Comparison of ENCODE assay signal across 26 cellular contexts in the genomic region with DNA sequence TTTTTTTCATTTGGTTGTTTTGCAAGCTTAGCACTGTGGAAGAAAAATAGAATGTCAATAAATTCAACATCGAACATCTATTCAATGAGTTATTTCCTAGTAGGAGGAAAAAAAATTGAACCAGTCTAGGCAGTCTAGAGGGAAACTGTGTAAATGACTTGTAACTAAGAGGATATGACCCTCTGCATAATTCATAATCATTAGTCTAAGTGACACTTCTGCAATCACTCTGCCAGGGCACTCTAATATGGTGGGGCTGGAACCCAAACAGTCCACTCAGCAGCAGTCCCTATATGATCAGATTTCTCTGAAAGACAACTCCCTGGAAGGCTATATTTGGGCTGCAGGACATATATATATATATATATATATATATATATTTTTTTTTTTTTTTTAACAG.
A peak's percentile ranks its signal among the peaks of the same experiment; 100 is the strongest.
DNase-seq lines count a peak whose midpoint lies in the region; ATAC-seq and TF ChIP-seq lines count a peak whose summit lies in the region.
"Had no signal": no experiment of that assay in that cellular context is flagged by ENCODE, and none has a peak within 500 bp of the region (broad histone marks: within the 10 kb centered on the region; RNA-seq: fewer than 3 reads in every experiment).

No MANE protein-coding gene starts in this region.

- no peaks in the 10 kb centered on the region for H4K20me1 ChIP-seq in OCI-LY1 (ENCODE audit: insufficient read depth, low read length)
- H4K20me1 ChIP-seq in SK-N-SH (ENCODE audit: insufficient read depth) = no peaks in the 10 kb centered on the region

- H3K4me3 Mint-ChIP-seq in neural crest cell = no peak overlapping the region
- no peak overlapping the region for H3K4me3 Mint-ChIP-seq in stimulated activated effector memory CD8-positive, alpha-beta T cell treated with anti-CD3 and anti-CD28 coated beads, Interleukin-12 subunit alpha, Interleukin-12 subunit beta, amount 100 ng/mL, for 72 hours
- H3K4me3 Mint-ChIP-seq: GM23338; H9; HFFc6; T-helper 1 cell treated with Interleukin-12 subunit alpha and Interleukin-12 subunit beta and Interleukin-4 antibody, amounts not matched to agents 30 μg/mL and 1 μg/mL, for 36 hours had no signal

- no peaks in the 10 kb centered on the region for H3K9me2 ChIP-seq in OCI-LY1 (ENCODE audit: low read depth, low read length)
- no peaks in the 10 kb centered on the region for H3K9me2 ChIP-seq in SK-N-SH

- no peak for TF ChIP-seq EP300 in SK-N-SH (IDR thresholded peaks at IDR 0.05; ENCODE audit: borderline replicate concordance in 1 of 2, low read depth in 1 of 2, low read length in 1 of 2)

- POLR2A ChIA-PET in SK-N-SH (lab: Yijun Ruan, JAX) = no interaction called here

- peaks cover 62% of the 10 kb centered on the region for H3K4me1 Mint-ChIP-seq in neural crest cell
- no peaks in the 10 kb centered on the region for H3K4me1 Mint-ChIP-seq in stimulated activated effector memory CD8-positive, alpha-beta T cell treated with anti-CD3 and anti-CD28 coated beads, Interleukin-12 subunit alpha, Interleukin-12 subunit beta, amount 100 ng/mL, for 72 hours
- H3K4me1 Mint-ChIP-seq: GM23338 had no signal

- no peak for TF ChIP-seq RAD21 in SK-N-SH (IDR thresholded peaks at IDR 0.05; ENCODE audit: low read length)

- H3K27ac ChIP-seq in OCI-LY1 (ENCODE audit: low read depth, low read length, poor library complexity, severe bottlenecking) (peak overlapping the region; percentile 80), SK-N-SH (ENCODE audit: low read depth in 2 of 2, low read length in 1 of 2) (no peak overlapping the region)
- H3K27ac ChIP-seq: Peyer's patch had no signal

- peaks cover 40% of the 10 kb centered on the region for H3K4me1 ChIP-seq in OCI-LY1 (ENCODE audit: insufficient read depth, low read length, severe bottlenecking)
- H3K4me1 ChIP-seq in SK-N-SH (ENCODE audit: control insufficient read depth in 1 of 2, insufficient read depth in 2 of 2, low read depth in 1 of 2, low read length in 1 of 2) = peaks cover 4 to 9% of the 10 kb centered on the region in 2 experiments; a peak in 2 of 4 replicates
- H3K4me1 ChIP-seq: Peyer's patch had no signal

- H3K9me3 ChIP-seq in OCI-LY1 (ENCODE audit: low read length) = no peaks in the 10 kb centered on the region
- no peaks in the 10 kb centered on the region for H3K9me3 ChIP-seq in SK-N-SH
- H3K9me3 ChIP-seq: Peyer's patch had no signal

- H3K27me3 ChIP-seq in OCI-LY1 (ENCODE audit: insufficient read depth, low read length) = no peaks in the 10 kb centered on the region
- no peaks in the 10 kb centered on the region for H3K27me3 ChIP-seq in SK-N-SH (ENCODE audit: insufficient read depth)
- H3K27me3 ChIP-seq: Peyer's patch had no signal

- CTCF ChIA-PET in SK-N-SH (lab: Yijun Ruan, JAX) = interaction anchor here (0.7 to 2.3 kb wide), 9 partner anchors 25 to 1556 kb away, joined by 3 to 7 read pairs (median 3); no protein-coding TSS in a partner anchor

- no peaks in the 10 kb centered on the region for H3K36me3 Mint-ChIP-seq in neural crest cell (ENCODE audit: low read depth)
- H3K36me3 Mint-ChIP-seq in stimulated activated effector memory CD8-positive, alpha-beta T cell treated with anti-CD3 and anti-CD28 coated beads, Interleukin-12 subunit alpha, Interleukin-12 subunit beta, amount 100 ng/mL, for 72 hours = no peaks in the 10 kb centered on the region

- H3K9me3 Mint-ChIP-seq in neural crest cell = peaks cover 2% of the 10 kb centered on the region
- peaks cover 8% of the 10 kb centered on the region for H3K9me3 Mint-ChIP-seq in stimulated activated effector memory CD8-positive, alpha-beta T cell treated with anti-CD3 and anti-CD28 coated beads, Interleukin-12 subunit alpha, Interleukin-12 subunit beta, amount 100 ng/mL, for 72 hours
- H3K9me3 Mint-ChIP-seq: HFFc6; T-helper 1 cell treated with Interleukin-12 subunit alpha and Interleukin-12 subunit beta and Interleukin-4 antibody, amounts not matched to agents 30 μg/mL and 1 μg/mL, for 36 hours had no signal

- H3K27me3 Mint-ChIP-seq in neural crest cell (ENCODE audit: low read depth) = no peaks in the 10 kb centered on the region

- H3K79me2 ChIP-seq in OCI-LY1 (ENCODE audit: insufficient read depth, low read length) = no peaks in the 10 kb centered on the region
- H3K79me2 ChIP-seq in SK-N-SH (ENCODE audit: insufficient read depth) = no peaks in the 10 kb centered on the region

- 95% methylated on average over 1 of the region's 1 CpG for WGBS in SK-N-SH (ENCODE audit: low lambda C conversion rate)

- H3K9ac ChIP-seq in OCI-LY1 (ENCODE audit: low read length) (peak overlapping the region; percentile 46; the same call in 1 of the 2 replicates), SK-N-SH (no peak overlapping the region)

- H3K27ac Mint-ChIP-seq in neural crest cell (ENCODE audit: unreplicated experiment) = peak overlapping the region; percentile 16
- no peak overlapping the region for H3K27ac Mint-ChIP-seq in stimulated activated effector memory CD8-positive, alpha-beta T cell treated with anti-CD3 and anti-CD28 coated beads, Interleukin-12 subunit alpha, Interleukin-12 subunit beta, amount 100 ng/mL, for 72 hours
- H3K27ac Mint-ChIP-seq: GM23338; H9; HFFc6; T-helper 1 cell treated with Interleukin-12 subunit alpha and Interleukin-12 subunit beta and Interleukin-4 antibody, amounts not matched to agents 30 μg/mL and 1 μg/mL, for 36 hours had no signal

- H3K36me3 ChIP-seq in OCI-LY1 (ENCODE audit: insufficient read depth, low read length) = no peaks in the 10 kb centered on the region
- no peaks in the 10 kb centered on the region for H3K36me3 ChIP-seq in SK-N-SH (replicated peaks in 1 of 2; ENCODE audit: control insufficient read depth in 1 of 2, insufficient read depth in 2 of 2, low read length in 1 of 2)
- H3K36me3 ChIP-seq: Peyer's patch had no signal

- H3F3A ChIP-seq in OCI-LY1 (ENCODE audit: insufficient read depth, low read length) (no peaks in the 10 kb centered on the region), SK-N-SH (replicated peaks; ENCODE audit: insufficient read depth) (peaks cover 8% of the 10 kb centered on the region)

- no peak for ATAC-seq in stimulated activated effector memory CD8-positive, alpha-beta T cell treated with anti-CD3 and anti-CD28 coated beads, Interleukin-12 subunit alpha, Interleukin-12 subunit beta, amount 100 ng/mL, for 72 hours
- ATAC-seq: GM23338 had no signal

- H2AFZ ChIP-seq in OCI-LY1 (ENCODE audit: low read length) (peak overlapping the region; percentile 80), SK-N-SH (ENCODE audit: low read depth) (no peak overlapping the region)
- H2AFZ ChIP-seq: GM23338 had no signal

- no peak overlapping the region for H3K4me3 ChIP-seq in OCI-LY1 (ENCODE audit: low read depth, low read length, poor library complexity, severe bottlenecking)
- H3K4me3 ChIP-seq in SK-N-SH (ENCODE audit: low read depth in 2 of 2, low read length in 1 of 2) = no peak overlapping the region
- H3K4me3 ChIP-seq: GM23338, Peyer's patch had no signal

- no peak for TF ChIP-seq CTCF in OCI-LY1 (IDR thresholded peaks at IDR 0.05; ENCODE audit: low read length)
- TF ChIP-seq CTCF in neural crest cell (conservative IDR thresholded peaks at IDR 0.05) = no peak
- TF ChIP-seq CTCF in SK-N-SH (IDR thresholded peaks at IDR 0.05) = no peak

- peak; percentile 18 for DNase-seq in NOMO-1 treated with DMSO at 0.1 percent for 48 hours (lab: John Stamatoyannopoulos, UW; ENCODE audit: unreplicated experiment)
- DNase-seq in NOMO-1 treated with dmso at 0.1 percent for 144 hours (lab: John Stamatoyannopoulos, UW; ENCODE audit: unreplicated experiment) = no peak
- no peak for DNase-seq in neural crest cell (ENCODE audit: low read depth, low spot score)
- DNase-seq in stimulated activated effector memory CD8-positive, alpha-beta T cell treated with anti-CD3 and anti-CD28 coated beads, Interleukin-12 subunit alpha, Interleukin-12 subunit beta, amount 100 ng/mL, for 72 hours (ENCODE audit: low spot score in 2 of 2) = no peak
- DNase-seq in SK-N-SH = no peak
- DNase-seq in medulla oblongata (ENCODE audit: extremely low spot score) = no peak
- DNase-seq: Calu3; DMS79 treated with DMSO at 0.1 percent for 48 hours; GF-D8; H9; HFFc6; KBM-7; MV-4-11; NCI-H1105; NCI-H1694 treated with DMSO at 0.1 percent for 48 hours; NCI-H2081 treated with DMSO at 0.1 percent for 48 hours; NCI-H446; NCI-H524 treated with DMSO at 0.1 percent for 48 hours; NK-92 treated with Interleukin-12 subunit alpha and Interleukin-12 subunit beta, amount 100 ng/mL, for 24 hours; OCI-M1; Peyer's patch; SHP77 treated with DMSO at 0.1 percent for 48 hours; SW 1271 had no signal

- H3K4me2 ChIP-seq in OCI-LY1 (ENCODE audit: low read length) (peak overlapping the region; percentile 58), SK-N-SH (no peak overlapping the region)
- H3K4me2 ChIP-seq: GM23338 had no signal

TF ChIP-seq in SK-N-SH, 30 proteins besides CTCF, POLR2A, EP300 and RAD21:
- TF ChIP-seq POLR2AphosphoS5 (IDR thresholded peaks at IDR 0.05; ENCODE audit: low read depth, low read length) (no peak), MAX (IDR thresholded peaks at IDR 0.05; ENCODE audit: low read depth) (no peak), TAF1 (IDR thresholded peaks at IDR 0.05; ENCODE audit: borderline replicate concordance, low read depth, low read length) (no peak), GATA2 (CRISPR knock-in tag; IDR thresholded peaks at IDR 0.05) (no peak), FOXM1 (IDR thresholded peaks at IDR 0.05; ENCODE audit: low read depth) (no peak), FOXJ3 (CRISPR knock-in tag; IDR thresholded peaks at IDR 0.05) (no peak)
